11 cellular contexts compared by ENCODE assay signal in the genomic region with DNA sequence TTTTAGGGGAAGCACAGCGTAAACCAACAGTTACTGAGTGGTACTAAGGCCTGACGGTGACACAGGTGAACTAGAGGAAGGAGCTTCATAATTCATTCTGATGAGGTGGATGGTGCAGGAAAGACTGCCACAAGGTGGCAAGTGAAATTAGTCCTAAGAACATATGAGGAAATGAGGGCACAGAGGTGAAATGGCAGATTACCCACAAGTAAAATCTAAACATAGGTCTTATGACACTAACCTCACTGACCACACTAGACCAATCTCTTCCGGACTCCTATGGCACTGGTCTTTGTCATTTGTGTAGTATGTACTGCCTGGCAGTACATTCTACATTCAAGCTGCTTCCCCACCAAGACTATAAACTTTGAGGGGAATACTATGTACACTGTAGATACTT. TPM values are rescaled to one million over a fixed set of nuclear protein-coding genes. Genes with fewer than 3 reads are reported as not detected.
DNase-seq lines count a peak whose midpoint lies in the region; ATAC-seq and TF ChIP-seq lines count a peak whose summit lies in the region.
"Had no signal": no experiment of that assay in that cellular context is flagged by ENCODE, and none has a peak within 500 bp of the region (broad histone marks: within the 10 kb centered on the region; RNA-seq: fewer than 3 reads in every experiment).

No MANE protein-coding gene starts in this region.

- 89 to 98% (median 92%) methylated on average over 3 of the region's 3 CpGs for WGBS in ovary, 3 donors

- peak; percentile 96 for ATAC-seq in GM18511 (IDR thresholded peaks at IDR 0.05; ENCODE audit: unreplicated experiment)
- peak; percentile 83 for ATAC-seq in GM21619 (IDR thresholded peaks at IDR 0.05; ENCODE audit: unreplicated experiment)
- ATAC-seq in left colon: peak; percentile 62

- no peak overlapping the region for H3K27ac ChIP-seq in tibial artery
- no peak overlapping the region for H3K27ac ChIP-seq in ovary
- no peak overlapping the region for H3K27ac ChIP-seq in CD4-positive, alpha-beta memory T cell (ENCODE audit: low read depth, low read length)

- TF ChIP-seq CTCF in tibial artery (IDR thresholded peaks at IDR 0.05) (no peak), ovary (IDR thresholded peaks at IDR 0.05) (no peak)

- H3K27ac Mint-ChIP-seq in CD4-positive, alpha-beta memory T cell: peak overlapping the region in 2 of 7 donors; percentile 1 to 53

- intact Hi-C loops in left colon (cut with DNase I, micrococcal nuclease): no loop called here
- intact Hi-C loops in tibial artery (cut with DNase I; ENCODE audit: low total_unique reads): no loop called here
- intact Hi-C loops in ovary (cut with DNase I): no loop called here
- intact Hi-C loops in CD4-positive, alpha-beta memory T cell (cut with micrococcal nuclease): no loop called here

- H3K27me3 ChIP-seq in tibial artery (no peaks in the 10 kb centered on the region), ovary (no peaks in the 10 kb centered on the region)
- no peaks in the 10 kb centered on the region for H3K27me3 ChIP-seq in CD4-positive, alpha-beta memory T cell (ENCODE audit: insufficient read depth, low read length)

- H3K36me3 ChIP-seq in tibial artery: no peaks in the 10 kb centered on the region
- no peaks in the 10 kb centered on the region for H3K36me3 ChIP-seq in ovary
- H3K36me3 ChIP-seq in CD4-positive, alpha-beta memory T cell (ENCODE audit: insufficient read depth, low read length): no peaks in the 10 kb centered on the region

- H3K4me1 ChIP-seq in tibial artery (peaks cover 0 to 46% (median 10%) of the 10 kb centered on the region in 4 donors), ovary (ENCODE audit: insufficient read depth) (peaks cover 24% of the 10 kb centered on the region)
- no peaks in the 10 kb centered on the region for H3K4me1 ChIP-seq in CD4-positive, alpha-beta memory T cell (ENCODE audit: insufficient read depth, low read length)

- H3K9me3 Mint-ChIP-seq in CD4-positive, alpha-beta memory T cell: no peaks in the 10 kb centered on the region

- TF ChIP-seq EP300 in ovary (IDR thresholded peaks at IDR 0.05): no peak

- peaks cover 4 to 7% (median 6%) of the 10 kb centered on the region in 4 donors for H3K4me1 Mint-ChIP-seq in CD4-positive, alpha-beta memory T cell

- H3K9me3 ChIP-seq in tibial artery: no peaks in the 10 kb centered on the region
- no peaks in the 10 kb centered on the region for H3K9me3 ChIP-seq in ovary
- no peaks in the 10 kb centered on the region for H3K9me3 ChIP-seq in CD4-positive, alpha-beta memory T cell (ENCODE audit: control insufficient read depth in 1 of 2, low read length in 2 of 2)

- H3K4me3 ChIP-seq in tibial artery (no peak overlapping the region), ovary (no peak overlapping the region)
- H3K4me3 ChIP-seq in CD4-positive, alpha-beta memory T cell (ENCODE audit: low read length in 2 of 2): no peak overlapping the region

- DNase-seq in KG1 (lab: John Stamatoyannopoulos, UW): peak; percentile 76
- no peak for DNase-seq in left colon
- no peak for DNase-seq in tibial artery
- DNase-seq in ovary: no peak
- DNase-seq in GM19238 (ENCODE audit: insufficient read length, low spot score): no peak
- DNase-seq in CD4-positive, alpha-beta memory T cell: no peak
- DNase-seq: activated CD4-positive, alpha-beta T cell treated with anti-CD3 and anti-CD28 coated beads, Interleukin-2, amount 50 U/mL, for 1 hour; NCI-H446 had no signal

- TF ChIP-seq POLR2A in ovary (IDR thresholded peaks at IDR 0.05): no peak

- CTCF ChIA-PET in CD4-positive, alpha-beta memory T cell (lab: Charles Lee; ENCODE audit: partially characterized antibody): no interaction called here

- POLR2A ChIA-PET in CD4-positive, alpha-beta memory T cell (lab: Charles Lee; ENCODE audit: partially characterized antibody): no interaction called here

- H3K27me3 Mint-ChIP-seq in CD4-positive, alpha-beta memory T cell: no peaks in the 10 kb centered on the region
- H3K27me3 Mint-ChIP-seq: progenitor cell of endocrine pancreas had no signal

- no peak overlapping the region for H3K4me3 Mint-ChIP-seq in CD4-positive, alpha-beta memory T cell

- no peaks in the 10 kb centered on the region for H3K36me3 Mint-ChIP-seq in CD4-positive, alpha-beta memory T cell

RNA-seq across cellular contexts. Expression of a gene that starts 20.2 kb away (rescaled TPM):
- total RNA-seq in left colon: 10 to 100 TPM; 27.7 to 29.8 TPM
- total RNA-seq in ovary: 10 to 100 TPM; 34.9 to 64.6 (median 50.5) TPM
- 10 to 100 TPM; 30.9 to 33.9 TPM for polyA plus RNA-seq in ovary
- 1 to 10 TPM; 5.5 to 6.7 TPM for total RNA-seq in CD4-positive, alpha-beta memory T cell
- under 1 TPM; 0.05 to 0.73 TPM for polyA plus RNA-seq in CD4-positive, alpha-beta memory T cell
